3 cellular contexts compared by ENCODE assay signal in genomic region chr17:6430769-6431168, GRCh38.
TF ChIP-seq lines count a peak whose summit lies in the region.

No MANE protein-coding gene starts in this region.

TF ChIP-seq in SK-N-SH, 30 proteins besides CTCF, POLR2A, EP300 and RAD21:
- TF ChIP-seq ELF1 (IDR thresholded peaks at IDR 0.05) (no peak), PBX3 (IDR thresholded peaks at IDR 0.05) (no peak), CHD2 (IDR thresholded peaks at IDR 0.05; ENCODE audit: low read length, partially characterized antibody) (no peak), SIN3A (IDR thresholded peaks at IDR 0.05; ENCODE audit: borderline replicate concordance, low read depth, low read length) (no peak)
TF ChIP-seq in SK-N-SH: peak in this region for 0.

TF ChIP-seq in SK-N-SH treated with all-trans-retinoic acid at 6 μM for 48 hours, 23 proteins besides CTCF, POLR2A, EP300 and RAD21:
- no peak for TF ChIP-seq ZNF70 (CRISPR knock-in tag; IDR thresholded peaks at IDR 0.05)
- TF ChIP-seq ZFP3 (CRISPR knock-in tag; IDR thresholded peaks at IDR 0.05), result no peak
- TF ChIP-seq POU6F1 (CRISPR knock-in tag; IDR thresholded peaks at IDR 0.05; ENCODE audit: borderline replicate concordance, low read depth), result no peak
- TF ChIP-seq CSRNP3 (CRISPR knock-in tag; IDR thresholded peaks at IDR 0.05), result no peak
- TF ChIP-seq SNAI2 (CRISPR knock-in tag; IDR thresholded peaks at IDR 0.05), result no peak
- no peak for TF ChIP-seq CREB5 (CRISPR knock-in tag; IDR thresholded peaks at IDR 0.05; ENCODE audit: low read depth)
- TF ChIP-seq ISL1 (CRISPR knock-in tag; IDR thresholded peaks at IDR 0.05), result no peak
- TF ChIP-seq ZNF8 (CRISPR knock-in tag; IDR thresholded peaks at IDR 0.05), result no peak

TF ChIP-seq in IMR-90, 13 proteins besides CTCF, POLR2A, EP300 and RAD21:
- TF ChIP-seq RCOR1 (IDR thresholded peaks at IDR 0.05; ENCODE audit: insufficient replicate concordance, low read length) (no peak), BHLHE40 (IDR thresholded peaks at IDR 0.05; ENCODE audit: low read depth, low read length) (no peak), SMC3 (IDR thresholded peaks at IDR 0.05; ENCODE audit: low read depth, low read length) (no peak), USF2 (IDR thresholded peaks at IDR 0.05; ENCODE audit: low read depth, low read length) (no peak), ELK1 (IDR thresholded peaks at IDR 0.05; ENCODE audit: borderline replicate concordance, low read depth, low read length) (no peak), MAZ (IDR thresholded peaks at IDR 0.05; ENCODE audit: borderline replicate concordance, low read depth, low read length) (no peak), MAFK (IDR thresholded peaks at IDR 0.05; ENCODE audit: low read depth, low read length) (no peak), MXI1 (IDR thresholded peaks at IDR 0.05; ENCODE audit: borderline replicate concordance, low read depth, low read length) (no peak), RFX5 (IDR thresholded peaks at IDR 0.05; ENCODE audit: low read depth, low read length) (no peak), CHD1 (IDR thresholded peaks at IDR 0.05; ENCODE audit: low read depth, low read length) (no peak), FOS (IDR thresholded peaks at IDR 0.05; ENCODE audit: low read depth, low read length) (no peak), NFE2L2 (IDR thresholded peaks at IDR 0.05; ENCODE audit: low read depth, low read length) (no peak), CEBPB (IDR thresholded peaks at IDR 0.05; ENCODE audit: low read depth, low read length) (no peak)
